Comparison of ENCODE assay signal across 8 cellular contexts in the genomic region with DNA sequence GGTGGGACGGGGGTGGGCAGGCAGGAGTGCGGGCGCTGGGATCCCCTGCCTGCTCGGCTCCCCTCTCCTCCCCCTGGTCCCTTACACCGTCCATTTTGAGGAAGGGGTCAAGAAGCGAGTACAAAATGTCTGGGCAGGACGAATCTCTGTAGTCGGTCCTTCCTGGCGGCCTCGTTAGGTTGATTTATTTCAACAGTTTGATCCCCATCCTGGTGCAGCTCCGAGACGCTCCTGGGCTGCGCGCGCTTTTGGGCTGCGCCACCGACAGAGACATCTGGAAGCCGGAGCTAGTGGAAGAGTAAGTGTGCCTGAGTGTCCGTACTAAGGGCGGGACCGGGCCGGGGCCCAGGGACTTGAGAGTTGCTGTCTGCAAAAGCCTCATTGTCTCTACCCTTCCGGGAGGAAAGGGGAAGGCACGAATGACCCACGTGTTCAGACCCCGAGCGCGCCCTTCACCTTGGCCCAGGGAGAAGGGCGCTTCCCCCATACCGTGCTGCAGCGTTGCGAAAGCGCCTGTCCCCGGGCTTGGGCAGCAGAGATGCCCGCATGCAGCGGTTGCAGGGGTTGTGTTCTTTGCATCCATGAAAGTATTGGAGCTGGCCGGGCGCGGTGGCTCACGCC. TPM values are rescaled to one million over a fixed set of nuclear protein-coding genes. Genes with fewer than 3 reads are reported as not detected.
DNase-seq lines count a peak whose midpoint lies in the region; ATAC-seq and TF ChIP-seq lines count a peak whose summit lies in the region.

No MANE protein-coding gene starts in this region.

- H3K4me1 Mint-ChIP-seq in dendritic cell treated with granulocyte-macrophage colony-stimulating factor and Interleukin-4, amounts not matched to agents 40 ng/mL and 50 ng/mL, for 4 days (ENCODE audit: low read depth): peaks cover 30% of the 10 kb centered on the region

- peak overlapping the region; percentile 69 for H3K27ac ChIP-seq in Panc1 (ENCODE audit: low read length)
- no peak overlapping the region for H3K27ac ChIP-seq in liver (ENCODE audit: low read depth in 1 of 2, low read length in 2 of 2)
- peak overlapping the region; percentile 36 for H3K27ac ChIP-seq in suprapubic skin

- no peak overlapping the region for H3K9ac ChIP-seq in liver (ENCODE audit: low read depth in 1 of 2, low read length in 2 of 2)

- TF ChIP-seq EP300 in suprapubic skin (IDR thresholded peaks at IDR 0.05): no peak

- CTCF ChIA-PET in BJ (lab: Yijun Ruan, JAX) (interaction anchor here (0.6 to 9.2 kb wide), 12 partner anchors 10 to 308 kb away, joined by 3 to 156 read pairs (median 4); no protein-coding TSS in a partner anchor), Panc1 (lab: Charles Lee) (interaction anchor here (1.1 kb wide), 1 partner anchor 62 kb away, joined by 18 read pairs; no protein-coding TSS in a partner anchor)

- no peaks in the 10 kb centered on the region for H3K4me1 ChIP-seq in Panc1 (ENCODE audit: control insufficient read depth, insufficient read depth, low read length)
- peaks cover 5 to 11% (median 9%) of the 10 kb centered on the region in 4 donors for H3K4me1 ChIP-seq in liver (ENCODE audit: control insufficient read depth in 4 of 4, insufficient read depth in 4 of 4, low read length in 3 of 4)
- peaks cover 12% of the 10 kb centered on the region for H3K4me1 ChIP-seq in suprapubic skin

- intact Hi-C loops in Panc1 (cut with micrococcal nuclease; ENCODE audit: unreplicated experiment): no loop called here
- intact Hi-C loops in dendritic cell treated with granulocyte-macrophage colony-stimulating factor and Interleukin-4, amounts not matched to agents 40 ng/mL and 50 ng/mL, for 4 days (cut with micrococcal nuclease): no loop called here

- no peak overlapping the region for H3K27ac Mint-ChIP-seq in dendritic cell treated with granulocyte-macrophage colony-stimulating factor and Interleukin-4, amounts not matched to agents 40 ng/mL and 50 ng/mL, for 4 days

- 4% methylated on average over 40 of the region's 40 CpGs for WGBS in liver
- WGBS in suprapubic skin: 0% methylated on average over 12 of the region's 40 CpGs

- H3K9me3 ChIP-seq in Panc1 (ENCODE audit: control insufficient read depth, insufficient read depth, low read depth, low read length): no peaks in the 10 kb centered on the region
- no peaks in the 10 kb centered on the region for H3K9me3 ChIP-seq in liver (ENCODE audit: control insufficient read depth in 4 of 4, low read length in 3 of 4)
- no peaks in the 10 kb centered on the region for H3K9me3 ChIP-seq in suprapubic skin

- H3K36me3 ChIP-seq in BJ (ENCODE audit: control insufficient read depth, insufficient read depth, low read length) (no peaks in the 10 kb centered on the region), Panc1 (ENCODE audit: control insufficient read depth, insufficient read depth, low read length) (no peaks in the 10 kb centered on the region), liver (ENCODE audit: control insufficient read depth in 4 of 4, insufficient read depth in 3 of 4, low read depth in 1 of 4, low read length in 3 of 4) (no peaks in the 10 kb centered on the region), suprapubic skin (no peaks in the 10 kb centered on the region)

- H3K4me3 ChIP-seq in BJ (ENCODE audit: low read depth, low read length): peak overlapping the region; percentile 28
- peak overlapping the region; percentile 50 to 75 for H3K4me3 ChIP-seq in Panc1 (ENCODE audit: low read depth in 2 of 2, low read length in 2 of 2)
- H3K4me3 ChIP-seq in liver (ENCODE audit: low read depth in 1 of 3, low read length in 3 of 3): peak overlapping the region in 2 of 3 donors; percentile 28 to 52
- H3K4me3 ChIP-seq in suprapubic skin: peak overlapping the region; percentile 54

- peaks cover 31% of the 10 kb centered on the region for H3K27me3 Mint-ChIP-seq in dendritic cell treated with granulocyte-macrophage colony-stimulating factor and Interleukin-4, amounts not matched to agents 40 ng/mL and 50 ng/mL, for 4 days

- POLR2A ChIA-PET in BJ (lab: Charles Lee): no interaction called here
- POLR2A ChIA-PET in Panc1 (lab: Charles Lee): no interaction called here

- no TSS peak for BruUV-seq in Panc1 (replicated peaks; lab: Mats Ljungman, UMichigan)

- DNase-seq in BJ (ENCODE audit: low read depth) (no peak), Panc1 (ENCODE audit: low read depth, low spot score) (no peak), suprapubic skin (ENCODE audit: low spot score in 2 of 2) (peak; percentile 66 to 86)

- H3K9me3 Mint-ChIP-seq in dendritic cell treated with granulocyte-macrophage colony-stimulating factor and Interleukin-4, amounts not matched to agents 40 ng/mL and 50 ng/mL, for 4 days: no peaks in the 10 kb centered on the region

- H3K4me3 Mint-ChIP-seq in dendritic cell treated with granulocyte-macrophage colony-stimulating factor and Interleukin-4, amounts not matched to agents 40 ng/mL and 50 ng/mL, for 4 days: peak overlapping the region; percentile 83

- ATAC-seq in Panc1 (peak; percentile 87), HG02763 (IDR thresholded peaks at IDR 0.05; ENCODE audit: unreplicated experiment) (no peak), HG02571 (IDR thresholded peaks at IDR 0.05; ENCODE audit: unreplicated experiment) (no peak)

- TF ChIP-seq RAD21 in liver (IDR thresholded peaks at IDR 0.05): no peak

- no peaks in the 10 kb centered on the region for H3K36me3 Mint-ChIP-seq in dendritic cell treated with granulocyte-macrophage colony-stimulating factor and Interleukin-4, amounts not matched to agents 40 ng/mL and 50 ng/mL, for 4 days (ENCODE audit: low read depth)

- peak; percentile 26 for TF ChIP-seq POLR2A in GM19193 (IDR thresholded peaks at IDR 0.05; ENCODE audit: extremely low read depth, insufficient read depth, insufficient read length)
- TF ChIP-seq POLR2A in suprapubic skin (IDR thresholded peaks at IDR 0.05): no peak

- in situ Hi-C loops in Panc1 (cut with HindIII; ENCODE audit: low pct_unique_long_range_greater_than_20kb, low sequenced_read_pairs): no loop called here

- TF ChIP-seq CTCF in BJ (IDR thresholded peaks at IDR 0.05; ENCODE audit: insufficient read depth, low read depth, low read length): no peak
- no peak for TF ChIP-seq CTCF in Panc1 (IDR thresholded peaks at IDR 0.05)
- no peak for TF ChIP-seq CTCF in liver (IDR thresholded peaks at IDR 0.05; ENCODE audit: low read depth, low read length, missing input control)
- TF ChIP-seq CTCF in suprapubic skin (IDR thresholded peaks at IDR 0.05): no peak

- H3K27me3 ChIP-seq in BJ (ENCODE audit: control insufficient read depth, insufficient read depth, low read length) (no peaks in the 10 kb centered on the region), Panc1 (ENCODE audit: control insufficient read depth, insufficient read depth, low read length) (no peaks in the 10 kb centered on the region), liver (ENCODE audit: control insufficient read depth in 4 of 4, insufficient read depth in 4 of 4, low read length in 3 of 4) (no peaks in the 10 kb centered on the region), suprapubic skin (no peaks in the 10 kb centered on the region)

TF ChIP-seq in liver, 16 proteins besides CTCF, POLR2A, EP300 and RAD21:
- TF ChIP-seq SP1 (IDR thresholded peaks at IDR 0.05) (no peak), JUND (IDR thresholded peaks at IDR 0.05) (no peak), TAF1 (conservative IDR thresholded peaks at IDR 0.05) (no peak)
- TF ChIP-seq, protein P1, sequence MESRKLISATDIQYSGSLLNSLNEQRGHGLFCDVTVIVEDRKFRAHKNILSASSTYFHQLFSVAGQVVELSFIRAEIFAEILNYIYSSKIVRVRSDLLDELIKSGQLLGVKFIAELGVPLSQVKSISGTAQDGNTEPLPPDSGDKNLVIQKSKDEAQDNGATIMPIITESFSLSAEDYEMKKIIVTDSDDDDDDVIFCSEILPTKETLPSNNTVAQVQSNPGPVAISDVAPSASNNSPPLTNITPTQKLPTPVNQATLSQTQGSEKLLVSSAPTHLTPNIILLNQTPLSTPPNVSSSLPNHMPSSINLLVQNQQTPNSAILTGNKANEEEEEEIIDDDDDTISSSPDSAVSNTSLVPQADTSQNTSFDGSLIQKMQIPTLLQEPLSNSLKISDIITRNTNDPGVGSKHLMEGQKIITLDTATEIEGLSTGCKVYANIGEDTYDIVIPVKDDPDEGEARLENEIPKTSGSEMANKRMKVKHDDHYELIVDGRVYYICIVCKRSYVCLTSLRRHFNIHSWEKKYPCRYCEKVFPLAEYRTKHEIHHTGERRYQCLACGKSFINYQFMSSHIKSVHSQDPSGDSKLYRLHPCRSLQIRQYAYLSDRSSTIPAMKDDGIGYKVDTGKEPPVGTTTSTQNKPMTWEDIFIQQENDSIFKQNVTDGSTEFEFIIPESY (IDR thresholded peaks at IDR 0.05): no peak
TF ChIP-seq in liver: peak in this region for 0.

RNA-seq across cellular contexts. Expression of a gene that starts 1.8 kb away (rescaled TPM):
- polyA plus RNA-seq in BJ (2011; rRNA removed) (0.07 and 0.13 TPM in 2 replicates), liver (under 1 TPM; 0.07 TPM)
- polyA minus RNA-seq in BJ (2011; rRNA and poly(A)+ RNA removed): 0.15 and 0.38 TPM in 2 replicates
- total RNA-seq in Panc1 (2021; ENCODE audit: unreplicated experiment) (2.9 TPM), liver (1 to 10 TPM in 1 of 2 donors, under 1 TPM in 1; 0.08 to 1.1 TPM), suprapubic skin (not detected)
- polyA plus RNA-seq in Panc1 (2012; ENCODE audit: insufficient read length): 1.1 TPM

RNA-seq across cellular contexts. Expression of a gene that starts 15.9 kb away (rescaled TPM):
- polyA plus RNA-seq in BJ (2011; rRNA removed) (15.0 and 16.1 TPM in 2 replicates), liver (10 to 100 TPM in 1 of 2 donors, 1 to 10 TPM in 1; 9.4 to 13.8 TPM)
- 11.6 and 14.3 TPM in 2 replicates for polyA minus RNA-seq in BJ (2011; rRNA and poly(A)+ RNA removed)
- total RNA-seq in Panc1 (2021; ENCODE audit: unreplicated experiment) (19.9 TPM), liver (10 to 100 TPM; 30.9 to 36.3 TPM), suprapubic skin (10 to 100 TPM; 11.5 to 40.6 (median 18.7) TPM)
- 10.3 TPM for polyA plus RNA-seq in Panc1 (2012; ENCODE audit: insufficient read length)

RNA-seq across cellular contexts. Expression of a gene that starts 53.7 kb away (rescaled TPM):
- polyA plus RNA-seq in BJ (2011; rRNA removed) (351 and 472 TPM in 2 replicates), liver (10 to 100 TPM; 11.3 to 12.1 TPM)
- 194 and 410 TPM in 2 replicates for polyA minus RNA-seq in BJ (2011; rRNA and poly(A)+ RNA removed)
- total RNA-seq in Panc1 (2021; ENCODE audit: unreplicated experiment) (171 TPM), liver (10 to 100 TPM in 1 of 2 donors, 1 to 10 TPM in 1; 4.5 to 16.6 TPM), suprapubic skin (10 to 100 TPM in 3 of 4 donors, 1 to 10 TPM in 1; 9.3 to 22.5 (median 13.2) TPM)
- 325 TPM for polyA plus RNA-seq in Panc1 (2012; ENCODE audit: insufficient read length)

Comparison
In these comparisons a context has a peak if more than half of its experiments do, and no peak if none do; other contexts are left out.
1. DNase-seq: peak in suprapubic skin (2 of 2); none in BJ (single experiment) and Panc1 (single experiment).
2. H3K27ac ChIP-seq: peak in Panc1 (single experiment) and suprapubic skin (single experiment); none in liver (0 of 2).
3. Peak in every context shown above with its lines, with median percentiles within 50 percentile points of each other: H3K4me3 ChIP-seq.